ENCODE assay signal across 11 cellular contexts in genomic region chr5:14178671-14179211, GRCh38. TPM values are rescaled to one million over a fixed set of nuclear protein-coding genes. Genes with fewer than 3 reads are reported as not detected.
DNase-seq lines count a peak whose midpoint lies in the region; ATAC-seq and TF ChIP-seq lines count a peak whose summit lies in the region.
"Had no signal": no experiment of that assay in that cellular context is flagged by ENCODE, and none has a peak within 500 bp of the region (broad histone marks: within the 10 kb centered on the region; RNA-seq: fewer than 3 reads in every experiment).

No MANE protein-coding gene starts in this region.

- no peak for DNase-seq in GM06990 (ENCODE audit: extremely low read depth, insufficient read length)
- DNase-seq in SJCRH30: peak; percentile 17 to 45
- DNase-seq in fibroblast of mammary gland (ENCODE audit: low read depth): peak; percentile 99
- DNase-seq in osteocyte (ENCODE audit: extremely low spot score, unreplicated experiment): no peak
- no peak for DNase-seq in NCI-H146 (lab: John Stamatoyannopoulos, UW)
- no peak for DNase-seq in erythroblast (lab: John Stamatoyannopoulos, UW)
- DNase-seq in Ammon's horn (ENCODE audit: low spot score): no peak
- DNase-seq in CD4-positive, alpha-beta T cell: no peak
- DNase-seq: activated CD8-positive, alpha-beta memory T cell treated with anti-CD3 and anti-CD28 coated beads, Interleukin-2, amount 10 ng/mL, durations not matched to agents 7 days and 5 days; DMS 273 treated with DMSO at 0.1 percent for 48 hours had no signal

- CTCF ChIA-PET in CD4-positive, alpha-beta T cell (lab: Charles Lee): no interaction called here

- TF ChIP-seq POLR2A in erythroblast (IDR thresholded peaks at IDR 0.05; ENCODE audit: low read length): no peak

- no peaks in the 10 kb centered on the region for H3K27me3 Mint-ChIP-seq in osteocyte (ENCODE audit: unreplicated experiment)
- H3K27me3 Mint-ChIP-seq in CD4-positive, alpha-beta T cell: peaks cover 12% of the 10 kb centered on the region
- H3K27me3 Mint-ChIP-seq: activated CD8-positive, alpha-beta memory T cell treated with anti-CD3 and anti-CD28 coated beads, Interleukin-2, amount 10 ng/mL, durations not matched to agents 7 days and 5 days had no signal

- H3K27me3 ChIP-seq in GM06990 (replicated peaks; ENCODE audit: control insufficient read depth, insufficient read depth, low read length) (no peaks in the 10 kb centered on the region), SJCRH30 (no peaks in the 10 kb centered on the region)
- H3K27me3 ChIP-seq in CD4-positive, alpha-beta T cell (ENCODE audit: control insufficient read depth, insufficient read depth, low read length): no peaks in the 10 kb centered on the region

- peak overlapping the region; percentile 40 for H3K4me3 Mint-ChIP-seq in osteocyte (ENCODE audit: unreplicated experiment)
- H3K4me3 Mint-ChIP-seq in CD4-positive, alpha-beta T cell: no peak overlapping the region
- H3K4me3 Mint-ChIP-seq: activated CD8-positive, alpha-beta memory T cell treated with anti-CD3 and anti-CD28 coated beads, Interleukin-2, amount 10 ng/mL, durations not matched to agents 7 days and 5 days had no signal

- peak overlapping the region; percentile 45 for H3K4me3 ChIP-seq in GM06990 (replicated peaks; ENCODE audit: low read depth, low read length)
- H3K4me3 ChIP-seq in SJCRH30: no peak overlapping the region
- H3K4me3 ChIP-seq in fibroblast of mammary gland (ENCODE audit: control insufficient read depth, low read depth, low read length): no peak overlapping the region

- no peaks in the 10 kb centered on the region for H3K9me3 ChIP-seq in SJCRH30 (replicated peaks)
- H3K9me3 ChIP-seq in CD4-positive, alpha-beta T cell (ENCODE audit: control insufficient read depth, low read length): no peaks in the 10 kb centered on the region

- POLR2A ChIA-PET in CD4-positive, alpha-beta T cell (lab: Charles Lee): no interaction called here

- H3K4me1 ChIP-seq in SJCRH30: peaks cover 18% of the 10 kb centered on the region

- intact Hi-C loops in CD4-positive, alpha-beta T cell (cut with DNase I, micrococcal nuclease): no loop called here

- peak overlapping the region; percentile 81 for H3K27ac Mint-ChIP-seq in osteocyte (ENCODE audit: unreplicated experiment)
- H3K27ac Mint-ChIP-seq in CD4-positive, alpha-beta T cell: no peak overlapping the region
- H3K27ac Mint-ChIP-seq: activated CD8-positive, alpha-beta memory T cell treated with anti-CD3 and anti-CD28 coated beads, Interleukin-2, amount 10 ng/mL, durations not matched to agents 7 days and 5 days had no signal

- H3K27ac ChIP-seq in SJCRH30: peak overlapping the region; percentile 44
- H3K27ac ChIP-seq in CD4-positive, alpha-beta T cell (ENCODE audit: low read depth, low read length): no peak overlapping the region

- no peak for ATAC-seq in CD4-positive, alpha-beta T cell (ENCODE audit: poor library complexity)
- ATAC-seq: activated CD8-positive, alpha-beta memory T cell treated with anti-CD3 and anti-CD28 coated beads, Interleukin-2, amount 10 ng/mL, durations not matched to agents 7 days and 5 days; Right ventricle myocardium inferior had no signal

- peaks cover 84% of the 10 kb centered on the region for H3K4me1 Mint-ChIP-seq in osteocyte (ENCODE audit: unreplicated experiment)
- peaks cover 8% of the 10 kb centered on the region for H3K4me1 Mint-ChIP-seq in CD4-positive, alpha-beta T cell (ENCODE audit: low read depth)
- H3K4me1 Mint-ChIP-seq: activated CD8-positive, alpha-beta memory T cell treated with anti-CD3 and anti-CD28 coated beads, Interleukin-2, amount 10 ng/mL, durations not matched to agents 7 days and 5 days had no signal

- no peaks in the 10 kb centered on the region for H3K9me3 Mint-ChIP-seq in osteocyte (ENCODE audit: unreplicated experiment)
- no peaks in the 10 kb centered on the region for H3K9me3 Mint-ChIP-seq in CD4-positive, alpha-beta T cell

- no peaks in the 10 kb centered on the region for H3K36me3 ChIP-seq in GM06990 (ENCODE audit: control insufficient read depth, insufficient read depth, low read length)
- H3K36me3 ChIP-seq in SJCRH30: no peaks in the 10 kb centered on the region

- H3K36me3 Mint-ChIP-seq in osteocyte (ENCODE audit: unreplicated experiment): no peaks in the 10 kb centered on the region
- no peaks in the 10 kb centered on the region for H3K36me3 Mint-ChIP-seq in CD4-positive, alpha-beta T cell (ENCODE audit: low read depth)
- H3K36me3 Mint-ChIP-seq: activated CD8-positive, alpha-beta memory T cell treated with anti-CD3 and anti-CD28 coated beads, Interleukin-2, amount 10 ng/mL, durations not matched to agents 7 days and 5 days had no signal

- TF ChIP-seq CTCF in GM06990 (IDR thresholded peaks at IDR 0.05; ENCODE audit: insufficient read depth, low read length, poor library complexity, severe bottlenecking) (no peak), fibroblast of mammary gland (conservative IDR thresholded peaks at IDR 0.05; ENCODE audit: control insufficient read depth, insufficient read depth, low read depth, low read length) (no peak), osteocyte (IDR thresholded peaks at IDR 0.05) (no peak)
- no peak for TF ChIP-seq CTCF in CD4-positive, alpha-beta T cell (IDR thresholded peaks at IDR 0.05)

RNA-seq across cellular contexts. Expression of gene TRIO, which starts 35.6 kb away (rescaled TPM):
- total RNA-seq in SJCRH30 (2014; rRNA removed; shearing (Covaris generic)): 67.9 and 82.9 TPM in 2 replicates
- 336 and 341 TPM in 2 replicates for total RNA-seq in osteocyte
- total RNA-seq in CD4-positive, alpha-beta T cell: 1 to 10 TPM; 4.1 to 6.5 TPM

Comparison
In these comparisons a context has a peak if more than half of its experiments do, and no peak if none do; other contexts are left out.
1. DNase-seq: peak in SJCRH30 (2 of 2) and fibroblast of mammary gland (single experiment); none in GM06990 (single experiment), osteocyte (single experiment), NCI-H146 (single experiment), erythroblast (0 of 2), Ammon's horn (single experiment) and CD4-positive, alpha-beta T cell (0 of 10).